In genomic region chr19:49222011-49222410, GRCh38 we compare ENCODE assay signal across 28 cellular contexts.
A peak's percentile ranks its signal among the peaks of the same experiment; 100 is the strongest.
DNase-seq lines count a peak whose midpoint lies in the region; ATAC-seq, FAIRE-seq and TF ChIP-seq lines count a peak whose summit lies in the region.
"Had no signal": no experiment of that assay in that cellular context is flagged by ENCODE, and none has a peak within 500 bp of the region (broad histone marks: within the 10 kb centered on the region; RNA-seq: fewer than 3 reads in every experiment).

No MANE protein-coding gene starts in this region.

- H3K9me1 ChIP-seq in K562 (ENCODE audit: control insufficient read depth, insufficient read depth, low read length), result no peaks in the 10 kb centered on the region

- no peak overlapping the region for H2BK12ac ChIP-seq in mesenchymal stem cell (ENCODE audit: low read length in 2 of 2)

- in situ Hi-C loops in K562 (cut with MboI) (loop anchor here (10.0 kb wide), 1 partner anchor 427 kb away; no protein-coding TSS in a partner anchor), GM13977 (cut with MboI; ENCODE audit: low pct_unique_long_range_greater_than_20kb, low sequenced_read_pairs, unreplicated experiment) (no loop called here)

- H2BK120ac ChIP-seq in mesenchymal stem cell (ENCODE audit: low read depth, low read length), result no peak overlapping the region

- no peak for TF ChIP-seq EP300 in K562 (IDR thresholded peaks at IDR 0.05; ENCODE audit: low read length)

- no peak overlapping the region for H3K18ac ChIP-seq in mesenchymal stem cell (ENCODE audit: low read depth in 1 of 2, low read length in 2 of 2)

- H3K36me3 ChIP-seq in K562 (ENCODE audit: control insufficient read depth, insufficient read depth, low read length) (no peaks in the 10 kb centered on the region), mesenchymal stem cell (ENCODE audit: control insufficient read depth in 1 of 2, insufficient read depth in 2 of 2, low read depth in 1 of 2, low read length in 2 of 2) (no peaks in the 10 kb centered on the region), MM.1S (replicated peaks; ENCODE audit: insufficient read depth, low read length) (no peaks in the 10 kb centered on the region)

- H3K27me3 ChIP-seq in K562 (ENCODE audit: control insufficient read depth in 2 of 2, insufficient read depth in 2 of 2, low read length in 2 of 2) (peaks cover 7 to 15% of the 10 kb centered on the region in 2 experiments; a peak in 4 of 5 replicates), mesenchymal stem cell (ENCODE audit: control insufficient read depth in 1 of 2, insufficient read depth in 1 of 2, low read length in 2 of 2) (no peaks in the 10 kb centered on the region), MM.1S (replicated peaks; ENCODE audit: insufficient read depth, low read length) (0 out of 2 replicates have a peak, but pooled peaks cover 1% of the 10 kb centered on the region)

- no peak overlapping the region for H3K23ac ChIP-seq in mesenchymal stem cell (ENCODE audit: low read length in 2 of 2)

- H3K4ac ChIP-seq in mesenchymal stem cell (ENCODE audit: low read depth in 1 of 2, low read length in 2 of 2), result no peak overlapping the region

- H3K9me2 ChIP-seq in MM.1S (replicated peaks; ENCODE audit: insufficient read depth, low read length), result no peaks in the 10 kb centered on the region

- H3K4me3 ChIP-seq in K562, result no peak overlapping the region
- no peak overlapping the region for H3K4me3 ChIP-seq in mesenchymal stem cell (ENCODE audit: insufficient read depth in 1 of 2, low read depth in 1 of 2, low read length in 2 of 2)
- H3K4me3 ChIP-seq in MM.1S (ENCODE audit: low read length), result no peak overlapping the region

- BruUV-seq in K562 (replicated peaks; lab: Mats Ljungman, UMichigan), result no TSS peak

- H3K27ac ChIP-seq in K562 (ENCODE audit: extremely low read depth, low read depth, low read length) (no peak overlapping the region), mesenchymal stem cell (ENCODE audit: low read length, poor library complexity, severe bottlenecking) (no peak overlapping the region), MM.1S (ENCODE audit: low read length) (no peak overlapping the region)
- H3K27ac ChIP-seq: KMS-11 had no signal

- H2BK15ac ChIP-seq in mesenchymal stem cell (ENCODE audit: low read depth, poor library complexity, severe bottlenecking), result no peak overlapping the region

- H3K14ac ChIP-seq in mesenchymal stem cell (ENCODE audit: low read length in 2 of 2), result no peak overlapping the region

- H3K79me2 ChIP-seq in K562 (ENCODE audit: control insufficient read depth, insufficient read depth, low read length), result no peaks in the 10 kb centered on the region
- H3K79me2 ChIP-seq in MM.1S (ENCODE audit: low read length), result no peaks in the 10 kb centered on the region

- H2AK5ac ChIP-seq in mesenchymal stem cell (ENCODE audit: low read length, severe bottlenecking), result no peak overlapping the region

- H4K20me1 ChIP-seq in K562 (replicated peaks; ENCODE audit: control insufficient read depth, insufficient read depth, low read length), result no peaks in the 10 kb centered on the region
- no peaks in the 10 kb centered on the region for H4K20me1 ChIP-seq in MM.1S (ENCODE audit: insufficient read depth, low read length)

- H3K9ac ChIP-seq in K562 (ENCODE audit: insufficient read depth in 1 of 2, low read depth in 2 of 2, low read length in 2 of 2) (no peak overlapping the region), mesenchymal stem cell (ENCODE audit: low read length) (no peak overlapping the region), MM.1S (ENCODE audit: low read length) (no peak overlapping the region)
- H3K9ac ChIP-seq: KMS-11 had no signal

- peak; percentile 45 for DNase-seq in EH (ENCODE audit: low read depth)
- DNase-seq in LHCN-M2 (ENCODE audit: low read depth), result peak; percentile 28
- peak in 3 of 4 experiments; percentile 10 to 28 (median 23) for DNase-seq in K562 (ENCODE audit: extremely low read depth in 1 of 4, low spot score in 3 of 4)
- DNase-seq in mesenchymal stem cell, result peak; percentile 8
- no peak for DNase-seq in MM.1S
- DNase-seq in GM13977 (ENCODE audit: low spot score), result no peak
- DNase-seq in islet precursor cell, result no peak
- DNase-seq: C1 segment of cervical spinal cord; CD4-positive, alpha-beta memory T cell; COR-L47; DMS53; GDM1; H7; IMR-90; NCI-H1092 treated with DMSO at 0.1 percent for 48 hours; NCI-H1436 treated with DMSO at 0.1 percent for 48 hours; NCI-H187 treated with DMSO at 0.1 percent for 48 hours; NCI-H2107; NCI-H446; NCI-H524 treated with DMSO at 0.1 percent for 48 hours; NCI-H774; Right ventricle myocardium superior; RPMI8226; SW 1271 had no signal

- ATAC-seq in K562, result no peak
- ATAC-seq in SK-N-SH treated with all-trans-retinoic acid at 6 μM for 48 hours, result no peak

- CTCF ChIA-PET in K562 (lab: Yijun Ruan, JAX; ENCODE audit: low intra/inter-chr PET ratio), result interaction anchor here (0.6 kb wide), 2 partner anchors 100 to 839 kb away, joined by 3 to 5 read pairs; no protein-coding TSS in a partner anchor

- H3K9me3 ChIP-seq in K562 (replicated peaks; ENCODE audit: control insufficient read depth, insufficient read depth, low read depth, low read length) (no peaks in the 10 kb centered on the region), mesenchymal stem cell (ENCODE audit: control insufficient read depth, low read length) (no peaks in the 10 kb centered on the region), MM.1S (replicated peaks; ENCODE audit: insufficient read depth, low read length) (no peaks in the 10 kb centered on the region)

- intact Hi-C loops in K562 (cut with micrococcal nuclease), result loop anchor here (10.0 kb wide), 3 partner anchors 83 to 437 kb away; partner anchors contain the start of genes GYS1 and RUVBL2

- FAIRE-seq in K562 (lab: Jason Lieb, UNC), result no peak
- FAIRE-seq: A204.1, GM12891 had no signal

- no peak overlapping the region for H2AFZ ChIP-seq in K562 (ENCODE audit: low read depth, low read length)
- H2AFZ ChIP-seq in mesenchymal stem cell (ENCODE audit: low read depth, low read length), result no peak overlapping the region
- H2AFZ ChIP-seq in MM.1S (ENCODE audit: low read length), result no peak overlapping the region

- no peaks in the 10 kb centered on the region for H3K79me1 ChIP-seq in mesenchymal stem cell (replicated peaks; ENCODE audit: low read length, poor library complexity, severe bottlenecking)

- no peak for TF ChIP-seq RAD21 in K562 (CRISPR knock-in tag; conservative IDR thresholded peaks at IDR 0.05 in 1 of 2, IDR thresholded peaks at IDR 0.05 in 1 of 2)

- TF ChIP-seq CTCF in K562 (IDR thresholded peaks at IDR 0.05 in 2 of 3, conservative IDR thresholded peaks at IDR 0.05 in 1 of 3; ENCODE audit: insufficient read depth in 2 of 3, low read depth in 1 of 3, low read length in 3 of 3) (no peak), MM.1S (IDR thresholded peaks at IDR 0.05; ENCODE audit: low read length) (no peak), GM13977 (IDR thresholded peaks at IDR 0.05; ENCODE audit: extremely low read depth, insufficient read depth, missing control alignments) (no peak)

- 4% methylated on average over 6 of the region's 6 CpGs for WGBS in K562 (ENCODE audit: insufficient coverage, low coverage, missing lambda C conversion rate)
- WGBS in mesenchymal stem cell, result 81% methylated on average over 6 of the region's 6 CpGs

- no peak overlapping the region for H4K91ac ChIP-seq in mesenchymal stem cell (ENCODE audit: low read length)

- no peak overlapping the region for H4K8ac ChIP-seq in mesenchymal stem cell (ENCODE audit: low read length)

- no peak overlapping the region for H2BK5ac ChIP-seq in mesenchymal stem cell (ENCODE audit: low read depth, low read length, poor library complexity, severe bottlenecking)

- no peak overlapping the region for H3K4me2 ChIP-seq in K562 (ENCODE audit: insufficient read depth, low read length)
- H3K4me2 ChIP-seq in mesenchymal stem cell (ENCODE audit: low read length, poor library complexity, severe bottlenecking), result no peak overlapping the region
- no peak overlapping the region for H3K4me2 ChIP-seq in MM.1S (ENCODE audit: low read depth, low read length)
- H3K4me2 ChIP-seq: KMS-11 had no signal

- H3K4me1 ChIP-seq in K562 (replicated peaks in 1 of 2; ENCODE audit: control insufficient read depth in 2 of 2, insufficient read depth in 2 of 2, low read length in 2 of 2), result peaks cover 4% of the 10 kb centered on the region in 2 experiments; a peak in 2 of 5 replicates
- no peaks in the 10 kb centered on the region for H3K4me1 ChIP-seq in mesenchymal stem cell (ENCODE audit: control insufficient read depth, insufficient read depth, low read depth, low read length)
- 0 out of 2 replicates have a peak, but pooled peaks cover 2% of the 10 kb centered on the region for H3K4me1 ChIP-seq in MM.1S (ENCODE audit: low read length)

- TF ChIP-seq POLR2A in K562 (conservative IDR thresholded peaks at IDR 0.05), result no peak

- POLR2A ChIA-PET in K562 (lab: Yijun Ruan, JAX), result interaction anchor here (0.8 to 1.1 kb wide), 2 partner anchors 23 to 230 kb away, joined by 3 read pairs; partner anchors contain the start of gene PIH1D1

- no peaks in the 10 kb centered on the region for H3F3A ChIP-seq in MM.1S (ENCODE audit: insufficient read depth, low read length)

TF ChIP-seq in K562, 482 proteins besides CTCF, POLR2A, EP300 and RAD21 (continues in another document):
- TF ChIP-seq, protein P1, sequence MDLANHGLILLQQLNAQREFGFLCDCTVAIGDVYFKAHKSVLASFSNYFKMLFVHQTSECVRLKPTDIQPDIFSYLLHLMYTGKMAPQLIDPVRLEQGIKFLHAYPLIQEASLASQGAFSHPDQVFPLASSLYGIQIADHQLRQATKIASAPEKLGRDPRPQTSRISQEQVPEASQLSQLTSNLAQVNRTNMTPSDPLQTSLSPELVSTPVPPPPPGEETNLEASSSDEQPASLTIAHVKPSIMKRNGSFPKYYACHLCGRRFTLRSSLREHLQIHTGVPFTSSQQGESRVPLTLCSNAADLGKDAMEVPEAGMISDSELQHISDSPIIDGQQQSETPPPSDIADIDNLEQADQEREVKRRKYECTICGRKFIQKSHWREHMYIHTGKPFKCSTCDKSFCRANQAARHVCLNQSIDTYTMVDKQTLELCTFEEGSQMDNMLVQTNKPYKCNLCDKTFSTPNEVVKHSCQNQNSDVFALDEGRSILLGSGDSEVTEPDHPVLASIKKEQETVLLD (IDR thresholded peaks at IDR 0.05), result no peak
- no peak for TF ChIP-seq ETV1 (tag; conservative IDR thresholded peaks at IDR 0.05; ENCODE audit: low read depth)

TF ChIP-seq in SK-N-SH treated with all-trans-retinoic acid at 6 μM for 48 hours, 23 proteins besides CTCF, POLR2A, EP300 and RAD21:
- TF ChIP-seq SNAI2 (CRISPR knock-in tag; IDR thresholded peaks at IDR 0.05) (no peak), CSDC2 (CRISPR knock-in tag; IDR thresholded peaks at IDR 0.05) (no peak), ISL1 (CRISPR knock-in tag; IDR thresholded peaks at IDR 0.05) (no peak)

Comparison
In these comparisons a context has a peak if more than half of its experiments do, and no peak if none do; other contexts are left out.
1. DNase-seq: peak in EH (single experiment), LHCN-M2 (single experiment), K562 (3 of 4) and mesenchymal stem cell (single experiment); none in MM.1S (single experiment), GM13977 (single experiment) and islet precursor cell (single experiment).